Comparison of ENCODE assay signal across 31 cellular contexts in genomic region chr17:6901086-6901485, GRCh38.
"Had no signal": no experiment of that assay in that cellular context is flagged by ENCODE, and none has a peak within 500 bp of the region (broad histone marks: within the 10 kb centered on the region; RNA-seq: fewer than 3 reads in every experiment).

No MANE protein-coding gene starts in this region.

- H3K4me3 ChIP-seq: body of pancreas, colonic mucosa had no signal

- DNase-seq: activated CD4-positive, alpha-beta T cell treated with anti-CD3 and anti-CD28 coated beads for 36 hours; activated CD4-positive, alpha-beta T cell treated with anti-CD3 and anti-CD28 coated beads, Interleukin-2, amount 10 ng/mL, durations not matched to agents 7 days and 5 days; activated CD4-positive, alpha-beta T cell treated with anti-CD3 and anti-CD28 coated beads, Interleukin-2, amount 50 U/mL, for 48 hours; activated CD4-positive, CD25-positive, alpha-beta regulatory T cell; activated CD4-positive, CD25-positive, alpha-beta regulatory T cell treated with anti-CD3 and anti-CD28 coated beads, Interleukin-2, amount 50 U/mL, for 72 hours; activated CD8-positive, alpha-beta memory T cell treated with anti-CD3 and anti-CD28 coated beads for 24 hours; activated CD8-positive, alpha-beta T cell treated with anti-CD3 and anti-CD28 coated beads for 36 hours; activated effector memory CD4-positive, alpha-beta T cell treated with Interleukin-2 at 50 U/mL for 16 hours; activated gamma-delta T cell treated with Interleukin-2 at 50 U/mL for 16 hours; activated naive CD4-positive, alpha-beta T cell treated with anti-CD3 and anti-CD28 coated beads, Interleukin-2, amount 50 U/mL, for 16 hours; activated naive CD4-positive, alpha-beta T cell treated with Interleukin-2 at 50 U/mL for 16 hours; activated T-cell treated with anti-CD3 and anti-CD28 coated beads, Interleukin-2, amount 50 U/mL, for 4 hours; amniotic stem cell; anterior cingulate cortex; body of pancreas; central memory CD4-positive, alpha-beta T cell; cerebellar nuclear complex; colonic mucosa; effector CD8-positive, alpha-beta T cell; foreskin fibroblast; head of caudate nucleus; T-helper 1 cell; T-helper 17 cell; T1000 had no signal

- H3K27ac ChIP-seq: body of pancreas, colonic mucosa had no signal

- ATAC-seq: activated CD4-positive, alpha-beta T cell treated with anti-CD3 and anti-CD28 coated beads for 36 hours; activated CD8-positive, alpha-beta T cell treated with anti-CD3 and anti-CD28 coated beads for 36 hours; activated T-cell treated with anti-CD3 and anti-CD28 coated beads, Interleukin-2, amount 50 U/mL, for 4 hours; activated T-helper 17 cell treated with anti-CD3 and anti-CD28 coated beads, Interleukin-2, amount 50 U/mL, for 72 hours; body of pancreas; esophagus mucosa; T-helper 17 cell had no signal

- H3K4me3 Mint-ChIP-seq: activated CD4-positive, alpha-beta T cell treated with anti-CD3 and anti-CD28 coated beads for 36 hours; activated CD4-positive, alpha-beta T cell treated with anti-CD3 and anti-CD28 coated beads, Interleukin-2, amount 10 ng/mL, durations not matched to agents 7 days and 5 days; activated CD8-positive, alpha-beta T cell treated with anti-CD3 and anti-CD28 coated beads for 36 hours; activated naive CD8-positive, alpha-beta T cell; activated T-cell treated with anti-CD3 and anti-CD28 coated beads, Interleukin-2, amount 50 U/mL, for 4 hours; activated T-helper 17 cell treated with anti-CD3 and anti-CD28 coated beads, Interleukin-2, amount 50 U/mL, for 72 hours; T-helper 17 cell; T-helper 2 cell treated with Interferon-gamma antibody and Interleukin-4, amounts not matched to agents 5 μg/mL and 100 μg/mL, for 36 hours had no signal

- FAIRE-seq: endometrium, endothelial cell of umbilical vein, frontal cortex had no signal

- H3K9me3 ChIP-seq: body of pancreas, colonic mucosa had no signal

- H3K27me3 ChIP-seq: body of pancreas, colonic mucosa had no signal

- H3K4me1 Mint-ChIP-seq: activated CD4-positive, alpha-beta T cell treated with anti-CD3 and anti-CD28 coated beads for 36 hours; activated CD4-positive, alpha-beta T cell treated with anti-CD3 and anti-CD28 coated beads, Interleukin-2, amount 10 ng/mL, durations not matched to agents 7 days and 5 days; activated T-helper 17 cell treated with anti-CD3 and anti-CD28 coated beads, Interleukin-2, amount 50 U/mL, for 72 hours had no signal

- H3K4me1 ChIP-seq: body of pancreas, colonic mucosa had no signal

- H3K36me3 ChIP-seq: colonic mucosa had no signal

- H3K27ac Mint-ChIP-seq: activated CD4-positive, alpha-beta T cell treated with anti-CD3 and anti-CD28 coated beads for 36 hours; activated CD8-positive, alpha-beta T cell treated with anti-CD3 and anti-CD28 coated beads for 36 hours; activated naive CD8-positive, alpha-beta T cell; activated T-helper 17 cell treated with anti-CD3 and anti-CD28 coated beads, Interleukin-2, amount 50 U/mL, for 72 hours; T-helper 17 cell; T-helper 2 cell treated with Interferon-gamma antibody and Interleukin-4, amounts not matched to agents 5 μg/mL and 100 μg/mL, for 36 hours had no signal

- H3K9me3 Mint-ChIP-seq: activated CD4-positive, alpha-beta T cell treated with anti-CD3 and anti-CD28 coated beads, Interleukin-2, amount 10 ng/mL, durations not matched to agents 7 days and 5 days; activated CD8-positive, alpha-beta T cell treated with anti-CD3 and anti-CD28 coated beads for 36 hours; activated T-cell treated with anti-CD3 and anti-CD28 coated beads, Interleukin-2, amount 50 U/mL, for 4 hours; activated T-helper 17 cell treated with anti-CD3 and anti-CD28 coated beads, Interleukin-2, amount 50 U/mL, for 72 hours; T-helper 2 cell treated with Interferon-gamma antibody and Interleukin-4, amounts not matched to agents 5 μg/mL and 100 μg/mL, for 36 hours had no signal
